In the genomic region with DNA sequence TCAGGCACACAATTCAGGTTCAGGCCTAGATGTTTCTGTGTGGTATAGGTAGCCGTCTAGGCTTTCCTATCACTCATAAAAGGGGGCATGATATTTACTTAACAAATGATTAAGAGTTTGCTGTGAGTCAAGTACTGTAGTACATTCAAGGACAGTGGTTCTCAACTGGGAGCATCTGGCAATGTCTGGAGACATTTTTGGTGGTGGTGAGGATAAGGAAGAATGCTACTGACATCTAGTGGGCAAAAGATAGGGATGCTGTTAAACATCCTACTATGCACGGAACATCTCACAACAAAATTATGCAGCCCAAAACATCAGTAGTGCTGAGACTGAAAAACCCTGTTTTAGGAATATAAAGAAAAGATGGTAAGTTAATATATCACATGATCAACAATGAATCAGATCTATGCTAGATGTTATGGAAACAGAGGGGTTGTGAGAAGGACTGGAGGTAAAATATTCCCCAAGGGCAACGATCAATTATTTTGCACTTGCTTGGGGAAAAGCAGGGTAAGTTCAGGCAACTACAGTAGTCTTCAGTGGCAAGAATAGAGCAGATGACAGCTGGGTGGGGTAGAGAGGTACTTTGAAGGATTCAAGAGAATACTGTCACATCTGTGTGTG, we compare ENCODE assay signal across 9 cellular contexts. TPM values are rescaled to one million over a fixed set of nuclear protein-coding genes. Genes with fewer than 3 reads are reported as not detected.
A peak's percentile ranks its signal among the peaks of the same experiment; 100 is the strongest.
DNase-seq lines count a peak whose midpoint lies in the region; ATAC-seq and TF ChIP-seq lines count a peak whose summit lies in the region.
"Had no signal": no experiment of that assay in that cellular context is flagged by ENCODE, and none has a peak within 500 bp of the region (broad histone marks: within the 10 kb centered on the region; RNA-seq: fewer than 3 reads in every experiment).

No MANE protein-coding gene starts in this region.

- TF ChIP-seq CTCF in C4-2B (conservative IDR thresholded peaks at IDR 0.05) (peak; percentile 77), fibroblast of the aortic adventitia (IDR thresholded peaks at IDR 0.05; ENCODE audit: insufficient read depth, low read length) (peak; percentile 64), tibial artery (IDR thresholded peaks at IDR 0.05) (peak; percentile 39 to 42)

- intact Hi-C loops in tibial artery (cut with DNase I; ENCODE audit: low total_unique reads) = no loop called here

- H3K27me3 ChIP-seq in GM23248 (replicated peaks; ENCODE audit: insufficient read depth) (no peaks in the 10 kb centered on the region), tibial artery (no peaks in the 10 kb centered on the region)

- H3K27ac ChIP-seq in C4-2B = no peak overlapping the region
- H3K27ac ChIP-seq in GM23248 = no peak overlapping the region
- no peak overlapping the region for H3K27ac ChIP-seq in tibial artery
- H3K27ac ChIP-seq: parathyroid adenoma had no signal

- WGBS in GM23248 (ENCODE audit: low coverage in 1 of 2, low lambda C conversion rate in 2 of 2, missing lambda C conversion rate in 2 of 2), 2 experiments = 79 to 85% methylated on average over 3 of the region's 3 CpGs

- peaks cover 20% of the 10 kb centered on the region for H3K4me1 ChIP-seq in GM23248 (ENCODE audit: insufficient read depth)
- peaks cover 0 to 26% (median 22%) of the 10 kb centered on the region in 4 donors for H3K4me1 ChIP-seq in tibial artery
- H3K4me1 ChIP-seq: parathyroid adenoma had no signal

- no peak overlapping the region for H3K4me2 ChIP-seq in GM23248 (ENCODE audit: unreplicated experiment)

- H2AFZ ChIP-seq in GM23248 = no peak overlapping the region
- H2AFZ ChIP-seq: parathyroid adenoma had no signal

- DNase-seq in GM23248 = peak; percentile 63
- DNase-seq in fibroblast of the aortic adventitia (ENCODE audit: low read depth) = peak; percentile 57
- no peak for DNase-seq in tibial artery

- peaks cover 81% of the 10 kb centered on the region for H3K36me3 ChIP-seq in GM23248 (ENCODE audit: low read depth)
- peaks cover 56 to 82% (median 64%) of the 10 kb centered on the region in 3 donors for H3K36me3 ChIP-seq in tibial artery

- no peak overlapping the region for H3K9ac ChIP-seq in GM23248
- H3K9ac ChIP-seq: parathyroid adenoma had no signal

- H3F3A ChIP-seq in GM23248 (ENCODE audit: insufficient read depth) = peaks cover 10% of the 10 kb centered on the region

- in situ Hi-C loops in GM23248 (cut with MboI) = no loop called here

- no peaks in the 10 kb centered on the region for H4K20me1 ChIP-seq in GM23248 (ENCODE audit: insufficient read depth)

- peak; percentile 61 for ATAC-seq in SK-N-SH treated with all-trans-retinoic acid at 6 μM for 48 hours
- ATAC-seq in GM21390 (IDR thresholded peaks at IDR 0.05; ENCODE audit: unreplicated experiment) = no peak
- no peak for ATAC-seq in HG03175 (IDR thresholded peaks at IDR 0.05; ENCODE audit: unreplicated experiment)
- ATAC-seq in GM21367 (IDR thresholded peaks at IDR 0.05; ENCODE audit: unreplicated experiment) = no peak

- H3K9me3 ChIP-seq in GM23248 (ENCODE audit: low read depth) (no peaks in the 10 kb centered on the region), tibial artery (no peaks in the 10 kb centered on the region)

- H3K4me3 ChIP-seq in GM23248 (no peak overlapping the region), fibroblast of the aortic adventitia (ENCODE audit: low read depth, low read length) (no peak overlapping the region), tibial artery (no peak overlapping the region)

- no peaks in the 10 kb centered on the region for H3K9me2 ChIP-seq in GM23248 (ENCODE audit: insufficient read depth)

- peaks cover 58% of the 10 kb centered on the region for H3K79me2 ChIP-seq in GM23248 (ENCODE audit: insufficient read depth)

TF ChIP-seq in SK-N-SH treated with all-trans-retinoic acid at 6 μM for 48 hours, 23 proteins besides CTCF, POLR2A, EP300 and RAD21:
- TF ChIP-seq TOX (CRISPR knock-in tag; IDR thresholded peaks at IDR 0.05; ENCODE audit: borderline replicate concordance) (no peak), ZNF565 (CRISPR knock-in tag; conservative IDR thresholded peaks at IDR 0.05; ENCODE audit: low read depth) (no peak), ZNF8 (CRISPR knock-in tag; IDR thresholded peaks at IDR 0.05) (no peak), SNAI2 (CRISPR knock-in tag; IDR thresholded peaks at IDR 0.05) (no peak), PPARA (CRISPR knock-in tag; IDR thresholded peaks at IDR 0.05; ENCODE audit: borderline replicate concordance) (no peak), TCF4 (CRISPR knock-in tag; IDR thresholded peaks at IDR 0.05; ENCODE audit: borderline replicate concordance) (no peak), ZC3H10 (CRISPR knock-in tag; IDR thresholded peaks at IDR 0.05) (no peak), BACH2 (CRISPR knock-in tag; IDR thresholded peaks at IDR 0.05; ENCODE audit: borderline replicate concordance) (no peak), ZFP30 (CRISPR knock-in tag; IDR thresholded peaks at IDR 0.05) (no peak), ZFP3 (CRISPR knock-in tag; IDR thresholded peaks at IDR 0.05) (no peak), RARB (CRISPR knock-in tag; IDR thresholded peaks at IDR 0.05) (no peak), CSDC2 (CRISPR knock-in tag; IDR thresholded peaks at IDR 0.05) (no peak), ARNTL (CRISPR knock-in tag; IDR thresholded peaks at IDR 0.05; ENCODE audit: borderline replicate concordance, low read depth) (no peak)
- TF ChIP-seq, protein P1, sequence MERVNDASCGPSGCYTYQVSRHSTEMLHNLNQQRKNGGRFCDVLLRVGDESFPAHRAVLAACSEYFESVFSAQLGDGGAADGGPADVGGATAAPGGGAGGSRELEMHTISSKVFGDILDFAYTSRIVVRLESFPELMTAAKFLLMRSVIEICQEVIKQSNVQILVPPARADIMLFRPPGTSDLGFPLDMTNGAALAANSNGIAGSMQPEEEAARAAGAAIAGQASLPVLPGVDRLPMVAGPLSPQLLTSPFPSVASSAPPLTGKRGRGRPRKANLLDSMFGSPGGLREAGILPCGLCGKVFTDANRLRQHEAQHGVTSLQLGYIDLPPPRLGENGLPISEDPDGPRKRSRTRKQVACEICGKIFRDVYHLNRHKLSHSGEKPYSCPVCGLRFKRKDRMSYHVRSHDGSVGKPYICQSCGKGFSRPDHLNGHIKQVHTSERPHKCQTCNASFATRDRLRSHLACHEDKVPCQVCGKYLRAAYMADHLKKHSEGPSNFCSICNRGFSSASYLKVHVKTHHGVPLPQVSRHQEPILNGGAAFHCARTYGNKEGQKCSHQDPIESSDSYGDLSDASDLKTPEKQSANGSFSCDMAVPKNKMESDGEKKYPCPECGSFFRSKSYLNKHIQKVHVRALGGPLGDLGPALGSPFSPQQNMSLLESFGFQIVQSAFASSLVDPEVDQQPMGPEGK (CRISPR knock-in tag; IDR thresholded peaks at IDR 0.05; ENCODE audit: borderline replicate concordance) = no peak
- TF ChIP-seq, protein P2, sequence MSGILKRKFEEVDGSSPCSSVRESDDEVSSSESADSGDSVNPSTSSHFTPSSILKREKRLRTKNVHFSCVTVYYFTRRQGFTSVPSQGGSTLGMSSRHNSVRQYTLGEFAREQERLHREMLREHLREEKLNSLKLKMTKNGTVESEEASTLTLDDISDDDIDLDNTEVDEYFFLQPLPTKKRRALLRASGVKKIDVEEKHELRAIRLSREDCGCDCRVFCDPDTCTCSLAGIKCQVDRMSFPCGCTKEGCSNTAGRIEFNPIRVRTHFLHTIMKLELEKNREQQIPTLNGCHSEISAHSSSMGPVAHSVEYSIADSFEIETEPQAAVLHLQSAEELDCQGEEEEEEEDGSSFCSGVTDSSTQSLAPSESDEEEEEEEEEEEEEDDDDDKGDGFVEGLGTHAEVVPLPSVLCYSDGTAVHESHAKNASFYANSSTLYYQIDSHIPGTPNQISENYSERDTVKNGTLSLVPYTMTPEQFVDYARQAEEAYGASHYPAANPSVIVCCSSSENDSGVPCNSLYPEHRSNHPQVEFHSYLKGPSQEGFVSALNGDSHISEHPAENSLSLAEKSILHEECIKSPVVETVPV (CRISPR knock-in tag; IDR thresholded peaks at IDR 0.05) = no peak

RNA-seq across cellular contexts. Expression of a gene that starts 4.9 kb away (rescaled TPM):
- 31.1 and 35.8 TPM in 2 replicates for total RNA-seq in GM23248 (2014; rRNA removed; shearing (Covaris generic))
- polyA plus RNA-seq in GM23248 (2016; fragmentation: Nextera tagmentation; extraction: Ambion mirVana) = 52.8 and 62.1 TPM in 2 replicates
- 39.0 and 40.2 TPM in 2 replicates for total RNA-seq in fibroblast of the aortic adventitia (ENCODE audit: low replicate concordance)

RNA-seq across cellular contexts. Expression of a gene that starts 35.1 kb away (rescaled TPM):
- total RNA-seq in GM23248 (2014; rRNA removed; shearing (Covaris generic)) = 30.6 and 32.7 TPM in 2 replicates
- 66.5 and 69.0 TPM in 2 replicates for polyA plus RNA-seq in GM23248 (2016; fragmentation: Nextera tagmentation; extraction: Ambion mirVana)
- 13.2 and 35.2 TPM in 2 replicates for total RNA-seq in fibroblast of the aortic adventitia (ENCODE audit: low replicate concordance)

Comparison
In these comparisons a context has a peak if more than half of its experiments do, and no peak if none do; other contexts are left out.
1. DNase-seq: peak in GM23248 (single experiment) and fibroblast of the aortic adventitia (single experiment); none in tibial artery (0 of 2).
2. Peak in every context shown above with its lines, with median percentiles within 50 percentile points of each other: CTCF ChIP-seq.